In the genomic region with DNA sequence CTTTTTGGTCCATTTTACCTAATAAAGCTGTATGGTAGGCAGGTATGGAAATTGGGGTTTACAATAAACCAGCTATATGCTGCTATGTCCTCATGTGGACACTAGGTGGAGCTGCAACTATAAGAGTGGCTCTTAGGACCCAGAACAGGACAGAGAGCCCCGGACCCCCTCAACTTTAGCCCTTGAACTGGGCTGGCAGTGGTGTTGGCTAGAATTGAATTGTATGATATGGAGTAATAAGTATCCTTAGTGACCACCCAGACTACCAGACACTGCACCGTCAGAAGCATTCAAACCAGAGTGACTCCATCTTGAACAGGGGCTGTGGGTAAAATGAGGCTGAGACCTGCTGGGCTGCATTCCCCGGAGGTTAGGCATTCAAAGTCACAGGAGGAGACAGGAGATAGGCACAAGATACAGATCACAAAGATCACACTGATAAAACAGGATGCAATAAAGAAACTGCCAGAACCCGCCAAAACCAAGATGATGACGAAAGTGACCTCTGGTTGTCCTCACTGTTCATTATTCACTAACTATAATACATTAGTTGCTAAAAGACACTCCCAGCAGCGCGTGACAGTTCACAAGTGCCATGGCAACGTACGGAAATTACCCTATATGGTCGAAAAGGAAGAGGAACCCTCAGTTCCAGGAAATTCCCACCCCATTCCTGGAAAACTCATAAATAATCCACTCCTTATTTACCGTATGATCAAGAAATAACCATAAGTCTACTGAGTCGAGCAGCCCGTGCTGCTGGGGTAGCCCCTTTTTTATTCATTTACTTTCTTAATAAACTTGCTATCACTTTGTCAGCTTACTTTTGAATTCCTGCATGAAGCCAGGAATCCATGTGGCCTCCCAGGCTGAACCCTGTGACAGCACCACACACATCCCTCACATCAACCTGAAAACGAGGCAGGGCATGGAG, we compare ENCODE assay signal across 8 cellular contexts.
A peak's percentile ranks its signal among the peaks of the same experiment; 100 is the strongest.
DNase-seq lines count a peak whose midpoint lies in the region; ATAC-seq and TF ChIP-seq lines count a peak whose summit lies in the region.

No MANE protein-coding gene starts in this region.

- H3K4me3 Mint-ChIP-seq in CD4-positive, CD25-positive, alpha-beta regulatory T cell = peak overlapping the region; percentile 8 to 70 (median 29)
- peak overlapping the region; percentile 29 for H3K4me3 Mint-ChIP-seq in activated naive CD4-positive, alpha-beta T cell treated with anti-CD3 and anti-CD28 coated beads, Interleukin-2, amount 10 ng/mL, durations not matched to agents 7 days and 5 days

- peaks cover 4% of the 10 kb centered on the region for H3K36me3 ChIP-seq in CD4-positive, CD25-positive, alpha-beta regulatory T cell (ENCODE audit: control insufficient read depth, insufficient read depth, low read length)
- no peaks in the 10 kb centered on the region for H3K36me3 ChIP-seq in ovary
- peaks cover 0 to 5% of the 10 kb centered on the region in 2 donors for H3K36me3 ChIP-seq in vagina

- H3K4me1 Mint-ChIP-seq in CD4-positive, CD25-positive, alpha-beta regulatory T cell = peaks cover 13 to 39% (median 17%) of the 10 kb centered on the region in 4 donors
- peaks cover 51% of the 10 kb centered on the region for H3K4me1 Mint-ChIP-seq in activated naive CD4-positive, alpha-beta T cell treated with anti-CD3 and anti-CD28 coated beads, Interleukin-2, amount 10 ng/mL, durations not matched to agents 7 days and 5 days

- H3K9me3 ChIP-seq in CD4-positive, CD25-positive, alpha-beta regulatory T cell (ENCODE audit: control insufficient read depth in 2 of 2, low read length in 2 of 2) = no peaks in the 10 kb centered on the region
- H3K9me3 ChIP-seq in ovary (no peaks in the 10 kb centered on the region), vagina (no peaks in the 10 kb centered on the region)

- CTCF ChIA-PET in activated naive CD4-positive, alpha-beta T cell treated with anti-CD3 and anti-CD28 coated beads, Interleukin-2, amount 10 ng/mL, durations not matched to agents 7 days and 5 days (lab: Charles Lee) = interaction anchor here (0.7 to 5.4 kb wide), 36 partner anchors 9 to 355 kb away, joined by 3 to 78 read pairs (median 4); a partner anchor contains a TSS

- TF ChIP-seq CTCF in ovary (IDR thresholded peaks at IDR 0.05) (peak; percentile 85 to 90 (median 88)), vagina (IDR thresholded peaks at IDR 0.05) (peak; percentile 89 to 95 (median 92))

- H3K4me3 ChIP-seq in CD4-positive, CD25-positive, alpha-beta regulatory T cell (ENCODE audit: low read depth, low read length) = peak overlapping the region; percentile 49
- no peak overlapping the region for H3K4me3 ChIP-seq in ovary
- no peak overlapping the region for H3K4me3 ChIP-seq in vagina

- 11 to 15% (median 12%) methylated on average over 14 of the region's 14 CpGs for WGBS in ovary, 3 donors

- in situ Hi-C loops in KBM-7 (cut with MboI; ENCODE audit: low pct_unique_long_range_greater_than_20kb, low sequenced_read_pairs) = loop anchor here (25.0 kb wide), 1 partner anchor 239 kb away; a partner anchor contains a TSS

- peak; percentile 69 to 78 for ATAC-seq in CD4-positive, CD25-positive, alpha-beta regulatory T cell (ENCODE audit: low read depth in 2 of 2)
- peak; percentile 65 for ATAC-seq in GM19395 (IDR thresholded peaks at IDR 0.05; ENCODE audit: unreplicated experiment)

- no peak overlapping the region for H3K27ac ChIP-seq in CD4-positive, CD25-positive, alpha-beta regulatory T cell (ENCODE audit: insufficient read depth, low read length, poor library complexity, severe bottlenecking)
- H3K27ac ChIP-seq in ovary (peak overlapping the region in 1 of 2 donors; percentile 38), vagina (peak overlapping the region; percentile 77)

- TF ChIP-seq EP300 in ovary (IDR thresholded peaks at IDR 0.05) = peak; percentile 86

- H3K4me1 ChIP-seq in CD4-positive, CD25-positive, alpha-beta regulatory T cell (ENCODE audit: control insufficient read depth, insufficient read depth, low read length, poor library complexity, severe bottlenecking) = peaks cover 12% of the 10 kb centered on the region
- H3K4me1 ChIP-seq in ovary (ENCODE audit: insufficient read depth) (no peaks in the 10 kb centered on the region), vagina (peaks cover 10% of the 10 kb centered on the region)

- no peak for TF ChIP-seq POLR2A in ovary (IDR thresholded peaks at IDR 0.05)
- TF ChIP-seq POLR2A in vagina (IDR thresholded peaks at IDR 0.05) = no peak

- DNase-seq in CD4-positive, CD25-positive, alpha-beta regulatory T cell = peak; percentile 46 to 97 (median 64)
- DNase-seq in KBM-7 (peak; percentile 97), SHP77 treated with DMSO at 0.1 percent for 48 hours (lab: John Stamatoyannopoulos, UW) (peak; percentile 59), globus pallidus (ENCODE audit: low spot score) (peak; percentile 65), ovary (peak in 3 of 5 donors; percentile 45 to 82 (median 64)), vagina (ENCODE audit: extremely low spot score in 2 of 2) (peak in 1 of 2 donors; percentile 93)
- DNase-seq in activated naive CD4-positive, alpha-beta T cell treated with anti-CD3 and anti-CD28 coated beads, Interleukin-2, amount 10 ng/mL, durations not matched to agents 7 days and 5 days = peak; percentile 83

- no peaks in the 10 kb centered on the region for H3K27me3 ChIP-seq in CD4-positive, CD25-positive, alpha-beta regulatory T cell (ENCODE audit: control insufficient read depth, insufficient read depth, low read length)
- no peaks in the 10 kb centered on the region for H3K27me3 ChIP-seq in ovary
- no peaks in the 10 kb centered on the region for H3K27me3 ChIP-seq in vagina

- peaks cover 25% of the 10 kb centered on the region for H3K27me3 Mint-ChIP-seq in CD4-positive, CD25-positive, alpha-beta regulatory T cell
- H3K27me3 Mint-ChIP-seq in activated naive CD4-positive, alpha-beta T cell treated with anti-CD3 and anti-CD28 coated beads, Interleukin-2, amount 10 ng/mL, durations not matched to agents 7 days and 5 days = peaks cover 9% of the 10 kb centered on the region

- intact Hi-C loops in ovary (cut with DNase I) = loop anchor here (2.0 to 10.0 kb wide), 4 partner anchors 46 to 239 kb away; a partner anchor contains a TSS
- intact Hi-C loops in vagina (cut with DNase I) = loop anchor here (2.0 to 5.0 kb wide), 2 partner anchors 44 to 236 kb away; a partner anchor contains a TSS

- peaks cover 0 to 1% (median 0%) of the 10 kb centered on the region in 7 donors for H3K9me3 Mint-ChIP-seq in CD4-positive, CD25-positive, alpha-beta regulatory T cell
- H3K9me3 Mint-ChIP-seq in activated naive CD4-positive, alpha-beta T cell treated with anti-CD3 and anti-CD28 coated beads, Interleukin-2, amount 10 ng/mL, durations not matched to agents 7 days and 5 days = no peaks in the 10 kb centered on the region

- H3K36me3 Mint-ChIP-seq in CD4-positive, CD25-positive, alpha-beta regulatory T cell = peaks cover under 1% of the 10 kb centered on the region
- peaks cover 11% of the 10 kb centered on the region for H3K36me3 Mint-ChIP-seq in activated naive CD4-positive, alpha-beta T cell treated with anti-CD3 and anti-CD28 coated beads, Interleukin-2, amount 10 ng/mL, durations not matched to agents 7 days and 5 days

- H3K27ac Mint-ChIP-seq in CD4-positive, CD25-positive, alpha-beta regulatory T cell = peak overlapping the region in 1 of 3 donors; percentile 87
- H3K27ac Mint-ChIP-seq in activated naive CD4-positive, alpha-beta T cell treated with anti-CD3 and anti-CD28 coated beads, Interleukin-2, amount 10 ng/mL, durations not matched to agents 7 days and 5 days = peak overlapping the region; percentile 97
